Comparison of ENCODE assay signal across 1 cellular context in the genomic region with DNA sequence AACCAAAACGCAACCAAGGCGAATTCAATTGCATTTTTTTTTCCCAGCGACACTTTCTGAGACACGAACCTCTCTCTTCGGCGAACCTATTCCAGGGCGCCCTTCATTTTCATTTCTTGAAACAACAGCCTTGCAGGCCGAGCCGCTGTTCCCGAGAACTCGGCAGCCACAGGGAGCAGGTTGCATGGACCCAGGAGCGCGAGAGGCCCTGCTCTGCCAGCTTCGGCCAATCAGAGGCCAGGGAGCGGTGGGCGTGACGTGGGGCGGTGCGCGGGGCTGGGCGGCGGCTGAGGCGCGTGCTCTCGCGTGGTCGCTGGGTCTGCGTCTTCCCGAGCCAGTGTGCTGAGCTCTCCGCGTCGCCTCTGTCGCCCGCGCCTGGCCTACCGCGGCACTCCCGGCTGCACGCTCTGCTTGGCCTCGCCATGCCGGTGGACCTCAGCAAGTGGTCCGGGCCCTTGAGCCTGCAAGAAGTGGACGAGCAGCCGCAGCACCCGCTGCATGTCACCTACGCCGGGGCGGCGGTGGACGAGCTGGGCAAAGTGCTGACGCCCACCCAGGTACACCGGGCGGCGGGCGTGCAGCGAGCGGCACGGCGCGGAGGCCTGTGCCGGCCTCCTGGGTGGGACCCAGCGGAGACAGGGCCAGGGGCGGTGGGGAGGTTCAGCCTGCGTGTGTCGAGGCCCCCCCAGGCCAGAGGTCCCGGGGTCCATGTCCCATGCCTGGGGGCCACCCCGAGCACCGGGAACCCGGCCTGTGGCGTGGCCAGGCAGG.
TF ChIP-seq lines count a peak whose summit lies in the region.

A gene (plus strand): TSS at position 337 of the 771 bp plus-strand sequence. CDS start 86 bp downstream, at position 423.

TF ChIP-seq in GM12878, 131 proteins besides CTCF, POLR2A, EP300 and RAD21 (continued from another document and continues in another):
- peak; percentile 27 for TF ChIP-seq KLF5 (IDR thresholded peaks at IDR 0.05; ENCODE audit: partially characterized antibody)
- TF ChIP-seq, protein P1, sequence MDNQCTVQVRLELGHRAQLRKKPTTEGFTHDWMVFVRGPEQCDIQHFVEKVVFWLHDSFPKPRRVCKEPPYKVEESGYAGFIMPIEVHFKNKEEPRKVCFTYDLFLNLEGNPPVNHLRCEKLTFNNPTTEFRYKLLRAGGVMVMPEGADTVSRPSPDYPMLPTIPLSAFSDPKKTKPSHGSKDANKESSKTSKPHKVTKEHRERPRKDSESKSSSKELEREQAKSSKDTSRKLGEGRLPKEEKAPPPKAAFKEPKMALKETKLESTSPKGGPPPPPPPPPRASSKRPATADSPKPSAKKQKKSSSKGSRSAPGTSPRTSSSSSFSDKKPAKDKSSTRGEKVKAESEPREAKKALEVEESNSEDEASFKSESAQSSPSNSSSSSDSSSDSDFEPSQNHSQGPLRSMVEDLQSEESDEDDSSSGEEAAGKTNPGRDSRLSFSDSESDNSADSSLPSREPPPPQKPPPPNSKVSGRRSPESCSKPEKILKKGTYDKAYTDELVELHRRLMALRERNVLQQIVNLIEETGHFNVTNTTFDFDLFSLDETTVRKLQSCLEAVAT (IDR thresholded peaks at IDR 0.05), result no peak
- no peak for TF ChIP-seq STAT3 (IDR thresholded peaks at IDR 0.05; ENCODE audit: low read depth, low read length)
- no peak for TF ChIP-seq RBBP5 (conservative IDR thresholded peaks at IDR 0.05)
- TF ChIP-seq, protein P2, sequence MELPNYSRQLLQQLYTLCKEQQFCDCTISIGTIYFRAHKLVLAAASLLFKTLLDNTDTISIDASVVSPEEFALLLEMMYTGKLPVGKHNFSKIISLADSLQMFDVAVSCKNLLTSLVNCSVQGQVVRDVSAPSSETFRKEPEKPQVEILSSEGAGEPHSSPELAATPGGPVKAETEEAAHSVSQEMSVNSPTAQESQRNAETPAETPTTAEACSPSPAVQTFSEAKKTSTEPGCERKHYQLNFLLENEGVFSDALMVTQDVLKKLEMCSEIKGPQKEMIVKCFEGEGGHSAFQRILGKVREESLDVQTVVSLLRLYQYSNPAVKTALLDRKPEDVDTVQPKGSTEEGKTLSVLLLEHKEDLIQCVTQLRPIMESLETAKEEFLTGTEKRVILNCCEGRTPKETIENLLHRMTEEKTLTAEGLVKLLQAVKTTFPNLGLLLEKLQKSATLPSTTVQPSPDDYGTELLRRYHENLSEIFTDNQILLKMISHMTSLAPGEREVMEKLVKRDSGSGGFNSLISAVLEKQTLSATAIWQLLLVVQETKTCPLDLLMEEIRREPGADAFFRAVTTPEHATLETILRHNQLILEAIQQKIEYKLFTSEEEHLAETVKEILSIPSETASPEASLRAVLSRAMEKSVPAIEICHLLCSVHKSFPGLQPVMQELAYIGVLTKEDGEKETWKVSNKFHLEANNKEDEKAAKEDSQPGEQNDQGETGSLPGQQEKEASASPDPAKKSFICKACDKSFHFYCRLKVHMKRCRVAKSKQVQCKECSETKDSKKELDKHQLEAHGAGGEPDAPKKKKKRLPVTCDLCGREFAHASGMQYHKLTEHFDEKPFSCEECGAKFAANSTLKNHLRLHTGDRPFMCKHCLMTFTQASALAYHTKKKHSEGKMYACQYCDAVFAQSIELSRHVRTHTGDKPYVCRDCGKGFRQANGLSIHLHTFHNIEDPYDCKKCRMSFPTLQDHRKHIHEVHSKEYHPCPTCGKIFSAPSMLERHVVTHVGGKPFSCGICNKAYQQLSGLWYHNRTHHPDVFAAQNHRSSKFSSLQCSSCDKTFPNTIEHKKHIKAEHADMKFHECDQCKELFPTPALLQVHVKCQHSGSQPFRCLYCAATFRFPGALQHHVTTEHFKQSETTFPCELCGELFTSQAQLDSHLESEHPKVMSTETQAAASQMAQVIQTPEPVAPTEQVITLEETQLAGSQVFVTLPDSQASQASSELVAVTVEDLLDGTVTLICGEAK (IDR thresholded peaks at IDR 0.05; ENCODE audit: borderline replicate concordance), result no peak
- TF ChIP-seq POU2F2 (IDR thresholded peaks at IDR 0.05; ENCODE audit: borderline replicate concordance, low read depth, low read length), result peak; percentile 59; the same call in 1 of the 3 replicates
- no peak for TF ChIP-seq SMAD1 (IDR thresholded peaks at IDR 0.05; ENCODE audit: low read depth, partially characterized antibody)
- TF ChIP-seq TBL1XR1 (IDR thresholded peaks at IDR 0.05; ENCODE audit: low read depth, low read length), result no peak
- TF ChIP-seq RB1 (IDR thresholded peaks at IDR 0.05; ENCODE audit: borderline replicate concordance), result peak; percentile 48; the same call in 1 of the 2 replicates
- no peak for TF ChIP-seq RAD51 (IDR thresholded peaks at IDR 0.05)
- TF ChIP-seq, protein P3, sequence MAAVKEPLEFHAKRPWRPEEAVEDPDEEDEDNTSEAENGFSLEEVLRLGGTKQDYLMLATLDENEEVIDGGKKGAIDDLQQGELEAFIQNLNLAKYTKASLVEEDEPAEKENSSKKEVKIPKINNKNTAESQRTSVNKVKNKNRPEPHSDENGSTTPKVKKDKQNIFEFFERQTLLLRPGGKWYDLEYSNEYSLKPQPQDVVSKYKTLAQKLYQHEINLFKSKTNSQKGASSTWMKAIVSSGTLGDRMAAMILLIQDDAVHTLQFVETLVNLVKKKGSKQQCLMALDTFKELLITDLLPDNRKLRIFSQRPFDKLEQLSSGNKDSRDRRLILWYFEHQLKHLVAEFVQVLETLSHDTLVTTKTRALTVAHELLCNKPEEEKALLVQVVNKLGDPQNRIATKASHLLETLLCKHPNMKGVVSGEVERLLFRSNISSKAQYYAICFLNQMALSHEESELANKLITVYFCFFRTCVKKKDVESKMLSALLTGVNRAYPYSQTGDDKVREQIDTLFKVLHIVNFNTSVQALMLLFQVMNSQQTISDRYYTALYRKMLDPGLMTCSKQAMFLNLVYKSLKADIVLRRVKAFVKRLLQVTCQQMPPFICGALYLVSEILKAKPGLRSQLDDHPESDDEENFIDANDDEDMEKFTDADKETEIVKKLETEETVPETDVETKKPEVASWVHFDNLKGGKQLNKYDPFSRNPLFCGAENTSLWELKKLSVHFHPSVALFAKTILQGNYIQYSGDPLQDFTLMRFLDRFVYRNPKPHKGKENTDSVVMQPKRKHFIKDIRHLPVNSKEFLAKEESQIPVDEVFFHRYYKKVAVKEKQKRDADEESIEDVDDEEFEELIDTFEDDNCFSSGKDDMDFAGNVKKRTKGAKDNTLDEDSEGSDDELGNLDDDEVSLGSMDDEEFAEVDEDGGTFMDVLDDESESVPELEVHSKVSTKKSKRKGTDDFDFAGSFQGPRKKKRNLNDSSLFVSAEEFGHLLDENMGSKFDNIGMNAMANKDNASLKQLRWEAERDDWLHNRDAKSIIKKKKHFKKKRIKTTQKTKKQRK (IDR thresholded peaks at IDR 0.05; ENCODE audit: low read depth, low read length), result no peak
- TF ChIP-seq, protein P4, sequence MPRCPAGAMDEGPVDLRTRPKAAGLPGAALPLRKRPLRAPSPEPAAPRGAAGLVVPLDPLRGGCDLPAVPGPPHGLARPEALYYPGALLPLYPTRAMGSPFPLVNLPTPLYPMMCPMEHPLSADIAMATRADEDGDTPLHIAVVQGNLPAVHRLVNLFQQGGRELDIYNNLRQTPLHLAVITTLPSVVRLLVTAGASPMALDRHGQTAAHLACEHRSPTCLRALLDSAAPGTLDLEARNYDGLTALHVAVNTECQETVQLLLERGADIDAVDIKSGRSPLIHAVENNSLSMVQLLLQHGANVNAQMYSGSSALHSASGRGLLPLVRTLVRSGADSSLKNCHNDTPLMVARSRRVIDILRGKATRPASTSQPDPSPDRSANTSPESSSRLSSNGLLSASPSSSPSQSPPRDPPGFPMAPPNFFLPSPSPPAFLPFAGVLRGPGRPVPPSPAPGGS (IDR thresholded peaks at IDR 0.05; ENCODE audit: borderline replicate concordance, insufficient read depth, low read depth, low read length, poor library complexity, severe bottlenecking), result no peak
- no peak for TF ChIP-seq CHD1 (IDR thresholded peaks at IDR 0.05; ENCODE audit: low read depth, low read length)
- no peak for TF ChIP-seq NR2C1 (IDR thresholded peaks at IDR 0.05)
- TF ChIP-seq, protein P5, sequence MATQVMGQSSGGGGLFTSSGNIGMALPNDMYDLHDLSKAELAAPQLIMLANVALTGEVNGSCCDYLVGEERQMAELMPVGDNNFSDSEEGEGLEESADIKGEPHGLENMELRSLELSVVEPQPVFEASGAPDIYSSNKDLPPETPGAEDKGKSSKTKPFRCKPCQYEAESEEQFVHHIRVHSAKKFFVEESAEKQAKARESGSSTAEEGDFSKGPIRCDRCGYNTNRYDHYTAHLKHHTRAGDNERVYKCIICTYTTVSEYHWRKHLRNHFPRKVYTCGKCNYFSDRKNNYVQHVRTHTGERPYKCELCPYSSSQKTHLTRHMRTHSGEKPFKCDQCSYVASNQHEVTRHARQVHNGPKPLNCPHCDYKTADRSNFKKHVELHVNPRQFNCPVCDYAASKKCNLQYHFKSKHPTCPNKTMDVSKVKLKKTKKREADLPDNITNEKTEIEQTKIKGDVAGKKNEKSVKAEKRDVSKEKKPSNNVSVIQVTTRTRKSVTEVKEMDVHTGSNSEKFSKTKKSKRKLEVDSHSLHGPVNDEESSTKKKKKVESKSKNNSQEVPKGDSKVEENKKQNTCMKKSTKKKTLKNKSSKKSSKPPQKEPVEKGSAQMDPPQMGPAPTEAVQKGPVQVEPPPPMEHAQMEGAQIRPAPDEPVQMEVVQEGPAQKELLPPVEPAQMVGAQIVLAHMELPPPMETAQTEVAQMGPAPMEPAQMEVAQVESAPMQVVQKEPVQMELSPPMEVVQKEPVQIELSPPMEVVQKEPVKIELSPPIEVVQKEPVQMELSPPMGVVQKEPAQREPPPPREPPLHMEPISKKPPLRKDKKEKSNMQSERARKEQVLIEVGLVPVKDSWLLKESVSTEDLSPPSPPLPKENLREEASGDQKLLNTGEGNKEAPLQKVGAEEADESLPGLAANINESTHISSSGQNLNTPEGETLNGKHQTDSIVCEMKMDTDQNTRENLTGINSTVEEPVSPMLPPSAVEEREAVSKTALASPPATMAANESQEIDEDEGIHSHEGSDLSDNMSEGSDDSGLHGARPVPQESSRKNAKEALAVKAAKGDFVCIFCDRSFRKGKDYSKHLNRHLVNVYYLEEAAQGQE (IDR thresholded peaks at IDR 0.05; ENCODE audit: low read depth, low read length), result no peak
- no peak for TF ChIP-seq CBFB (IDR thresholded peaks at IDR 0.05; ENCODE audit: low read depth)
- no peak for TF ChIP-seq MEF2B (IDR thresholded peaks at IDR 0.05; ENCODE audit: partially characterized antibody, poor library complexity, severe bottlenecking)
- no peak for TF ChIP-seq FOXK2 (IDR thresholded peaks at IDR 0.05)
- TF ChIP-seq SIN3A (IDR thresholded peaks at IDR 0.05; ENCODE audit: low read depth, low read length), result no peak; the same call in 1 of the 2 replicates
- TF ChIP-seq RCOR1 (conservative IDR thresholded peaks at IDR 0.05; ENCODE audit: low read depth, low read length), result no peak
- TF ChIP-seq, protein P6, sequence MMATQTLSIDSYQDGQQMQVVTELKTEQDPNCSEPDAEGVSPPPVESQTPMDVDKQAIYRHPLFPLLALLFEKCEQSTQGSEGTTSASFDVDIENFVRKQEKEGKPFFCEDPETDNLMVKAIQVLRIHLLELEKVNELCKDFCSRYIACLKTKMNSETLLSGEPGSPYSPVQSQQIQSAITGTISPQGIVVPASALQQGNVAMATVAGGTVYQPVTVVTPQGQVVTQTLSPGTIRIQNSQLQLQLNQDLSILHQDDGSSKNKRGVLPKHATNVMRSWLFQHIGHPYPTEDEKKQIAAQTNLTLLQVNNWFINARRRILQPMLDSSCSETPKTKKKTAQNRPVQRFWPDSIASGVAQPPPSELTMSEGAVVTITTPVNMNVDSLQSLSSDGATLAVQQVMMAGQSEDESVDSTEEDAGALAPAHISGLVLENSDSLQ (IDR thresholded peaks at IDR 0.05), result peak; percentile 29; the same call in 1 of the 2 replicates
- TF ChIP-seq KAT2A (conservative IDR thresholded peaks at IDR 0.05; ENCODE audit: control insufficient read depth, low read depth, low read length), result no peak
- no peak for TF ChIP-seq HDAC2 (IDR thresholded peaks at IDR 0.05)
- TF ChIP-seq PML (IDR thresholded peaks at IDR 0.05; ENCODE audit: low read length), result peak; percentile 76; the same call in 1 of the 2 replicates
- TF ChIP-seq MTA2 (IDR thresholded peaks at IDR 0.05; ENCODE audit: low read depth), result no peak
- no peak for TF ChIP-seq ZZZ3 (IDR thresholded peaks at IDR 0.05; ENCODE audit: control insufficient read depth, insufficient read length, low read depth)
- TF ChIP-seq IKZF2 (IDR thresholded peaks at IDR 0.05), result peak; percentile 56 to 59; a peak in 3 of 4 replicates
- TF ChIP-seq TAF1 (IDR thresholded peaks at IDR 0.05; ENCODE audit: borderline replicate concordance, low read depth, low read length), result peak; percentile 88
- TF ChIP-seq SMARCA5 (IDR thresholded peaks at IDR 0.05), result no peak
- TF ChIP-seq RELA (IDR thresholded peaks at IDR 0.05; ENCODE audit: borderline replicate concordance, partially characterized antibody), result no peak
- TF ChIP-seq, protein P7, sequence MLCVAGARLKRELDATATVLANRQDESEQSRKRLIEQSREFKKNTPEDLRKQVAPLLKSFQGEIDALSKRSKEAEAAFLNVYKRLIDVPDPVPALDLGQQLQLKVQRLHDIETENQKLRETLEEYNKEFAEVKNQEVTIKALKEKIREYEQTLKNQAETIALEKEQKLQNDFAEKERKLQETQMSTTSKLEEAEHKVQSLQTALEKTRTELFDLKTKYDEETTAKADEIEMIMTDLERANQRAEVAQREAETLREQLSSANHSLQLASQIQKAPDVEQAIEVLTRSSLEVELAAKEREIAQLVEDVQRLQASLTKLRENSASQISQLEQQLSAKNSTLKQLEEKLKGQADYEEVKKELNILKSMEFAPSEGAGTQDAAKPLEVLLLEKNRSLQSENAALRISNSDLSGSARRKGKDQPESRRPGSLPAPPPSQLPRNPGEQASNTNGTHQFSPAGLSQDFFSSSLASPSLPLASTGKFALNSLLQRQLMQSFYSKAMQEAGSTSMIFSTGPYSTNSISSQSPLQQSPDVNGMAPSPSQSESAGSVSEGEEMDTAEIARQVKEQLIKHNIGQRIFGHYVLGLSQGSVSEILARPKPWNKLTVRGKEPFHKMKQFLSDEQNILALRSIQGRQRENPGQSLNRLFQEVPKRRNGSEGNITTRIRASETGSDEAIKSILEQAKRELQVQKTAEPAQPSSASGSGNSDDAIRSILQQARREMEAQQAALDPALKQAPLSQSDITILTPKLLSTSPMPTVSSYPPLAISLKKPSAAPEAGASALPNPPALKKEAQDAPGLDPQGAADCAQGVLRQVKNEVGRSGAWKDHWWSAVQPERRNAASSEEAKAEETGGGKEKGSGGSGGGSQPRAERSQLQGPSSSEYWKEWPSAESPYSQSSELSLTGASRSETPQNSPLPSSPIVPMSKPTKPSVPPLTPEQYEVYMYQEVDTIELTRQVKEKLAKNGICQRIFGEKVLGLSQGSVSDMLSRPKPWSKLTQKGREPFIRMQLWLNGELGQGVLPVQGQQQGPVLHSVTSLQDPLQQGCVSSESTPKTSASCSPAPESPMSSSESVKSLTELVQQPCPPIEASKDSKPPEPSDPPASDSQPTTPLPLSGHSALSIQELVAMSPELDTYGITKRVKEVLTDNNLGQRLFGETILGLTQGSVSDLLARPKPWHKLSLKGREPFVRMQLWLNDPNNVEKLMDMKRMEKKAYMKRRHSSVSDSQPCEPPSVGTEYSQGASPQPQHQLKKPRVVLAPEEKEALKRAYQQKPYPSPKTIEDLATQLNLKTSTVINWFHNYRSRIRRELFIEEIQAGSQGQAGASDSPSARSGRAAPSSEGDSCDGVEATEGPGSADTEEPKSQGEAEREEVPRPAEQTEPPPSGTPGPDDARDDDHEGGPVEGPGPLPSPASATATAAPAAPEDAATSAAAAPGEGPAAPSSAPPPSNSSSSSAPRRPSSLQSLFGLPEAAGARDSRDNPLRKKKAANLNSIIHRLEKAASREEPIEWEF (IDR thresholded peaks at IDR 0.05; ENCODE audit: insufficient replicate concordance, low read depth, low read length), result no peak
- TF ChIP-seq GABPA (IDR thresholded peaks at IDR 0.05; ENCODE audit: low read depth), result no peak
- TF ChIP-seq TCF12 (IDR thresholded peaks at IDR 0.05; ENCODE audit: low read depth, low read length), result no peak
- TF ChIP-seq MXI1 (IDR thresholded peaks at IDR 0.05; ENCODE audit: low read depth, low read length), result peak; percentile 93
- no peak for TF ChIP-seq ATF7 (IDR thresholded peaks at IDR 0.05; ENCODE audit: low read depth)
- no peak for TF ChIP-seq MEF2A (IDR thresholded peaks at IDR 0.05; ENCODE audit: insufficient read depth, low read depth, low read length)
